Comparison of ENCODE assay signal across 14 cellular contexts in the genomic region with DNA sequence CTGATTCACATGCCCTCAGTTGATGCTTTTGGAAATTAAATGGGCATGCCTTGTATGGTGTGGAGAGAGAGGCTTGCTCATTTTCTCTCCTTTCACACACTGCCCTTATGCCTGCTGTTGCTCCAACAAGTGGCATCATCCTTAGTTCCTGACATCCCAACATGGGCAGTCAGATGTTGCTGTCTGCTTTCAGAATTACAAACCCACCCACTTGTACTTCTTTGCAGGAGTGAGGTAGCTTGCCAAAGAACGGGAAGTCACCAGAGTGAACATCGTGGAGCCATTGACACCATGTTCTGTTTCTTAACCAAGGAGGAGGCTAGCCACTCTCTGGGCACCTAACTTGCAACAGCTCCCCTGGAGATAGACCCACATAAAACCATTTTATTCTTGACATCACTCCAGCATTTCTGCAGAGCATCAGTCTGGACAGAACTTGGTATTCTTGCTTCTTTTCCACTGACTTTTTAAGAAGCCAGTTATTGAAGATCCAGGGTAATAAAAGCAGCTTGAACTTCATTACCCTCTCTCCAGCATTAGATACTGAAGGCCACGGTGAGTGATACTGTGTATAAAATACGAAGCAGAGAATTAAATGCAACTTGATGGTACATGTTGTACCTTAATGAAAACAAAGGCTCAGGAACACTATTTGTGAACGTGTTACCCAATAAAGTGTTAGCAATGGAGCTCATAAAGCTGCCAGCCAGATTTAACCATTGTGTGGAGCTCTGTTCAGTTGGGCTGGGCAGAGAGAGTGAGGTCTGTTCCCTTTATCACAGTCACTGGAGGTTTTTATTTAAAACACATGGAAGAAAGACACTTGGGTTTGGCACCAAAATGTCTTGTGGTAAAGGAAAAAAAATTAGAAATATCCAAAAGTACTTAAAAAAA.
"Had no signal": no experiment of that assay in that cellular context is flagged by ENCODE, and none has a peak within 500 bp of the region (broad histone marks: within the 10 kb centered on the region; RNA-seq: fewer than 3 reads in every experiment).

No MANE protein-coding gene starts in this region.

- H3K4me3 ChIP-seq: ascending aorta, breast epithelium, hepatocyte, left ventricle myocardium inferior, stomach, thoracic aorta had no signal

- H3K27me3 ChIP-seq: ascending aorta, breast epithelium, hepatocyte, stomach had no signal

- H3K9me3 ChIP-seq: ascending aorta, breast epithelium, left ventricle myocardium inferior, stomach, thoracic aorta had no signal

- ATAC-seq: T-cell had no signal

- DNase-seq: activated CD4-positive, CD25-positive, alpha-beta regulatory T cell treated with anti-CD3 and anti-CD28 coated beads, Interleukin-2, amount 50 U/mL, for 72 hours; activated naive CD4-positive, alpha-beta T cell treated with Interleukin-2 at 50 U/mL for 16 hours; activated T-cell treated with anti-CD3 and anti-CD28 coated beads for 4 hours; cerebellar nuclear complex; effector CD8-positive, alpha-beta T cell; left ventricle myocardium inferior; stimulated activated CD4-positive, alpha-beta T cell treated with anti-CD3 and anti-CD28 coated beads, Interleukin-1b, Interleukin-23, amount 100 ng/mL, for 48 hours; stomach; T-cell; T-helper 9 cell had no signal

- H3K27ac ChIP-seq: ascending aorta, breast epithelium, hepatocyte, left ventricle myocardium inferior, thoracic aorta had no signal

- H3K36me3 ChIP-seq: ascending aorta, breast epithelium, left ventricle myocardium inferior, stomach, thoracic aorta had no signal

- H3K4me1 ChIP-seq: breast epithelium, left ventricle myocardium inferior had no signal
